In the genomic region with DNA sequence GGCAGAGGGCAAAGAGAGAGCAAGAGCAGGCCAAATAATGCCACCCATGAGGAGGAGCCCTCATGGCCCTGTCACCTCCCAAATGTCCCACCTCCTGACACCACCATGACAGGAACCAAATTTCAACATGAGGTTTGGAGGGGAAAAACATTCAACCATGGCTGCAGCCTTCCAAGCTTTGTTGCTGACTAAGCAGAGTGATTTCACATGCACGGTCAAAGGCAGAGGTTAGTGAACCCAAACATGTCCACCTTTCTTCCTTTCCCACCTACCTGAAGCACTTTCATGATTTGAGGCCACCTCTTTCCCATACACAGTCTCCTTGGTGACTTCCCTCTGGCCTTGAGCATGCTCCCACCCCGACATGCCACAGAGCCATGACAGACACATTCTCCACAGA, we compare ENCODE assay signal across 24 cellular contexts.
DNase-seq lines count a peak whose midpoint lies in the region; ATAC-seq, FAIRE-seq and TF ChIP-seq lines count a peak whose summit lies in the region.
"Had no signal": no experiment of that assay in that cellular context is flagged by ENCODE, and none has a peak within 500 bp of the region (broad histone marks: within the 10 kb centered on the region; RNA-seq: fewer than 3 reads in every experiment).

No MANE protein-coding gene starts in this region.

- CTCF ChIA-PET in A549 (lab: Yijun Ruan, JAX) (interaction anchor here (1.3 kb wide), 1 partner anchor 235 kb away, joined by 3 read pairs; a partner anchor contains a TSS), K562 (lab: Yijun Ruan, JAX; ENCODE audit: low intra/inter-chr PET ratio) (no interaction called here)

- no peak overlapping the region for H3K56ac ChIP-seq in H9 (ENCODE audit: insufficient read length, low read depth, low read length)

- no peak overlapping the region for H2AK5ac ChIP-seq in H9 (ENCODE audit: insufficient read length, low read length)

- no peak overlapping the region for H3K18ac ChIP-seq in H9 (ENCODE audit: insufficient read length, low read depth, low read length)

- TF ChIP-seq EP300 in A549 (IDR thresholded peaks at IDR 0.05), result no peak
- no peak for TF ChIP-seq EP300 in K562 (IDR thresholded peaks at IDR 0.05; ENCODE audit: low read length)

- H2BK12ac ChIP-seq in H9 (ENCODE audit: insufficient read length, low read depth, low read length), result no peak overlapping the region

- TF ChIP-seq RAD21 in A549 (conservative IDR thresholded peaks at IDR 0.05 in 1 of 2, IDR thresholded peaks at IDR 0.05 in 1 of 2), result no peak
- no peak for TF ChIP-seq RAD21 in K562 (CRISPR knock-in tag; conservative IDR thresholded peaks at IDR 0.05 in 1 of 2, IDR thresholded peaks at IDR 0.05 in 1 of 2)

- no peak overlapping the region for H3K23ac ChIP-seq in H9 (ENCODE audit: insufficient read length, low read depth, low read length)

- no peak overlapping the region for H3K9ac ChIP-seq in H9 (ENCODE audit: extremely low read depth, insufficient read length, low read length)
- H3K9ac ChIP-seq in K562 (ENCODE audit: insufficient read depth in 1 of 2, low read depth in 2 of 2, low read length in 2 of 2), result no peak overlapping the region
- no peak overlapping the region for H3K9ac ChIP-seq in neural progenitor cell
- H3K9ac ChIP-seq: BLaER1 treated with 17β-estradiol and CSF1 and Interleukin-3, amounts not matched to agents 10 nM and 100 nM had no signal

- 83% methylated on average over 2 of the region's 2 CpGs for WGBS in A549 (ENCODE audit: missing lambda C conversion rate)
- WGBS in H9 (ENCODE audit: extremely low coverage, insufficient read length, low lambda C conversion rate), result no CpG with 5 or more reads among the region's 2 CpGs
- 5% methylated on average over 2 of the region's 2 CpGs for WGBS in K562 (ENCODE audit: insufficient coverage, low coverage, missing lambda C conversion rate)

- no peak overlapping the region for H2BK15ac ChIP-seq in H9 (ENCODE audit: low read depth, low read length)

- H3K4me1 Mint-ChIP-seq in H9 (peaks cover 4 to 7% of the 10 kb centered on the region in 2 experiments), neural progenitor cell (peaks cover 16% of the 10 kb centered on the region)
- H3K4me1 Mint-ChIP-seq in activated T-helper 17 cell treated with anti-CD3 and anti-CD28 coated beads, Interleukin-2, amount 50 U/mL, for 72 hours, result no peaks in the 10 kb centered on the region
- H3K4me1 Mint-ChIP-seq: B cell had no signal

- TF ChIP-seq CTCF in A549 (IDR thresholded peaks at IDR 0.05), result no peak
- no peak for TF ChIP-seq CTCF in H9 (conservative IDR thresholded peaks at IDR 0.05)
- no peak for TF ChIP-seq CTCF in K562 (IDR thresholded peaks at IDR 0.05 in 2 of 3, conservative IDR thresholded peaks at IDR 0.05 in 1 of 3; ENCODE audit: insufficient read depth in 2 of 3, low read depth in 1 of 3, low read length in 3 of 3)
- no peak for TF ChIP-seq CTCF in neural progenitor cell (IDR thresholded peaks at IDR 0.05)
- TF ChIP-seq CTCF in omental fat pad (IDR thresholded peaks at IDR 0.05), result no peak

- no TSS peak for BruUV-seq in K562 (replicated peaks; lab: Mats Ljungman, UMichigan)

- no peak overlapping the region for H2BK120ac ChIP-seq in H9 (ENCODE audit: low read depth, low read length, poor library complexity, severe bottlenecking)

- H3K36me3 ChIP-seq in K562 (ENCODE audit: control insufficient read depth, insufficient read depth, low read length) (no peaks in the 10 kb centered on the region), neural progenitor cell (no peaks in the 10 kb centered on the region)
- H3K36me3 ChIP-seq: BLaER1 treated with 17β-estradiol and CSF1 and Interleukin-3, amounts not matched to agents 10 nM and 100 nM had no signal

- H3K27ac Mint-ChIP-seq in H9 (no peak overlapping the region), neural progenitor cell (peak overlapping the region; percentile 70)
- H3K27ac Mint-ChIP-seq in activated T-helper 17 cell treated with anti-CD3 and anti-CD28 coated beads, Interleukin-2, amount 50 U/mL, for 72 hours, result no peak overlapping the region
- H3K27ac Mint-ChIP-seq: B cell; CD4-positive, alpha-beta T cell; CD8-positive, alpha-beta T cell had no signal

- no peak overlapping the region for H3K27ac ChIP-seq in A549
- no peak overlapping the region for H3K27ac ChIP-seq in H9 (ENCODE audit: insufficient read length, low read depth, low read length)
- no peak overlapping the region for H3K27ac ChIP-seq in K562 (ENCODE audit: extremely low read depth, low read depth, low read length)
- no peak overlapping the region for H3K27ac ChIP-seq in neural progenitor cell
- H3K27ac ChIP-seq: BLaER1 treated with 17β-estradiol and CSF1 and Interleukin-3, amounts not matched to agents 10 nM and 100 nM; C4-2B had no signal

- H3K27me3 ChIP-seq in H9 (ENCODE audit: insufficient read depth, low read length), result no peaks in the 10 kb centered on the region
- H3K27me3 ChIP-seq in K562 (ENCODE audit: control insufficient read depth in 2 of 2, insufficient read depth in 2 of 2, low read length in 2 of 2), result peaks cover 12 to 20% of the 10 kb centered on the region in 2 experiments; a peak in 3 of 5 replicates
- no peaks in the 10 kb centered on the region for H3K27me3 ChIP-seq in neural progenitor cell
- H3K27me3 ChIP-seq: BLaER1 treated with 17β-estradiol and CSF1 and Interleukin-3, amounts not matched to agents 10 nM and 100 nM had no signal

- no peak overlapping the region for H3K4ac ChIP-seq in H9 (ENCODE audit: low read depth, low read length)

- no peaks in the 10 kb centered on the region; a peak in 1 of 7 replicates for H3K36me3 Mint-ChIP-seq in H9 (ENCODE audit: insufficient read depth in 1 of 3, low read depth in 3 of 3)
- H3K36me3 Mint-ChIP-seq in neural progenitor cell, result peaks cover 11% of the 10 kb centered on the region
- no peaks in the 10 kb centered on the region for H3K36me3 Mint-ChIP-seq in activated T-helper 17 cell treated with anti-CD3 and anti-CD28 coated beads, Interleukin-2, amount 50 U/mL, for 72 hours (ENCODE audit: low read depth)
- H3K36me3 Mint-ChIP-seq: CD8-positive, alpha-beta T cell had no signal

- H2AFZ ChIP-seq in H9 (ENCODE audit: low read length) (no peak overlapping the region), K562 (ENCODE audit: low read depth, low read length) (no peak overlapping the region), neural progenitor cell (replicated peaks) (no peak overlapping the region)

- H3K4me1 ChIP-seq in A549 (no peaks in the 10 kb centered on the region), H9 (ENCODE audit: insufficient read depth, low read length) (no peaks in the 10 kb centered on the region), K562 (replicated peaks in 1 of 2; ENCODE audit: control insufficient read depth in 2 of 2, insufficient read depth in 2 of 2, low read length in 2 of 2) (no peaks in the 10 kb centered on the region), neural progenitor cell (no peaks in the 10 kb centered on the region)
- H3K4me1 ChIP-seq: BLaER1 treated with 17β-estradiol and CSF1 and Interleukin-3, amounts not matched to agents 10 nM and 100 nM; Caco-2 had no signal

- no peak overlapping the region for H4K5ac ChIP-seq in H9 (ENCODE audit: insufficient read length, low read depth, low read length)

- H3K9me3 ChIP-seq in A549 (no peaks in the 10 kb centered on the region), H9 (ENCODE audit: control insufficient read depth, low read depth, low read length) (no peaks in the 10 kb centered on the region), K562 (replicated peaks; ENCODE audit: control insufficient read depth, insufficient read depth, low read depth, low read length) (no peaks in the 10 kb centered on the region), neural progenitor cell (ENCODE audit: low read depth) (no peaks in the 10 kb centered on the region)
- H3K9me3 ChIP-seq: Caco-2 had no signal

- H3K4me3 Mint-ChIP-seq in H9, result no peak overlapping the region
- no peak overlapping the region for H3K4me3 Mint-ChIP-seq in neural progenitor cell
- H3K4me3 Mint-ChIP-seq in activated T-helper 17 cell treated with anti-CD3 and anti-CD28 coated beads, Interleukin-2, amount 50 U/mL, for 72 hours, result no peak overlapping the region
- H3K4me3 Mint-ChIP-seq: B cell; CD4-positive, alpha-beta T cell; CD8-positive, alpha-beta T cell had no signal

- no peak overlapping the region for H3K4me2 ChIP-seq in A549
- no peak overlapping the region for H3K4me2 ChIP-seq in H9 (ENCODE audit: insufficient read depth, insufficient read length, low read length)
- H3K4me2 ChIP-seq in K562 (ENCODE audit: insufficient read depth, low read length), result no peak overlapping the region
- no peak overlapping the region for H3K4me2 ChIP-seq in neural progenitor cell
- H3K4me2 ChIP-seq: BLaER1 treated with 17β-estradiol and CSF1 and Interleukin-3, amounts not matched to agents 10 nM and 100 nM had no signal

- intact Hi-C loops in K562 (cut with micrococcal nuclease), result no loop called here

- H4K20me1 ChIP-seq in H9 (ENCODE audit: control insufficient read depth, insufficient read depth, insufficient read length), result no peaks in the 10 kb centered on the region
- no peaks in the 10 kb centered on the region for H4K20me1 ChIP-seq in K562 (replicated peaks; ENCODE audit: control insufficient read depth, insufficient read depth, low read length)
- no peaks in the 10 kb centered on the region for H4K20me1 ChIP-seq in neural progenitor cell (ENCODE audit: low read depth)
- H4K20me1 ChIP-seq: BLaER1 treated with 17β-estradiol and CSF1 and Interleukin-3, amounts not matched to agents 10 nM and 100 nM had no signal

- no peaks in the 10 kb centered on the region for H3K9me1 ChIP-seq in K562 (ENCODE audit: control insufficient read depth, insufficient read depth, low read length)

- H4K8ac ChIP-seq in H9 (replicated peaks; ENCODE audit: insufficient read length, low read depth, low read length), result no peak overlapping the region

- no peak overlapping the region for H3K4me3 ChIP-seq in A549
- no peak overlapping the region for H3K4me3 ChIP-seq in K562
- H3K4me3 ChIP-seq in neural progenitor cell, result no peak overlapping the region
- H3K4me3 ChIP-seq: BLaER1 treated with 17β-estradiol and CSF1 and Interleukin-3, amounts not matched to agents 10 nM and 100 nM had no signal

- TF ChIP-seq POLR2A in A549 (IDR thresholded peaks at IDR 0.05; ENCODE audit: low read length), result no peak
- no peak for TF ChIP-seq POLR2A in K562 (conservative IDR thresholded peaks at IDR 0.05)
- no peak for TF ChIP-seq POLR2A in GM12891 (IDR thresholded peaks at IDR 0.05; ENCODE audit: low read depth, low read length)

- H2BK20ac ChIP-seq in H9 (ENCODE audit: low read depth, low read length, poor library complexity, severe bottlenecking), result no peak overlapping the region

- FAIRE-seq in A549 (lab: Jason Lieb, UNC), result no peak
- FAIRE-seq in K562 (lab: Jason Lieb, UNC), result no peak
- FAIRE-seq in GM12891 (lab: Jason Lieb, UNC), result no peak
- FAIRE-seq: A204.1, D721Med, G401.6, GM12892, GM18507 had no signal

- H3K79me2 ChIP-seq in H9 (ENCODE audit: insufficient read depth, low read length), result no peaks in the 10 kb centered on the region
- no peaks in the 10 kb centered on the region for H3K79me2 ChIP-seq in K562 (ENCODE audit: control insufficient read depth, insufficient read depth, low read length)
- no peaks in the 10 kb centered on the region for H3K79me2 ChIP-seq in neural progenitor cell (ENCODE audit: low read depth)

- no peaks in the 10 kb centered on the region for H3K79me1 ChIP-seq in H9 (ENCODE audit: insufficient read depth, low read depth, low read length, poor library complexity, severe bottlenecking)

- H3K9me3 Mint-ChIP-seq in H9 (no peaks in the 10 kb centered on the region), neural progenitor cell (no peaks in the 10 kb centered on the region)
- no peaks in the 10 kb centered on the region for H3K9me3 Mint-ChIP-seq in activated T-helper 17 cell treated with anti-CD3 and anti-CD28 coated beads, Interleukin-2, amount 50 U/mL, for 72 hours
- H3K9me3 Mint-ChIP-seq: CD4-positive, alpha-beta T cell; CD8-positive, alpha-beta T cell had no signal

- no peaks in the 10 kb centered on the region for H3K23me2 ChIP-seq in H9 (ENCODE audit: insufficient read length, low read depth, low read length, poor library complexity, severe bottlenecking)

- H3K27me3 Mint-ChIP-seq in H9 (ENCODE audit: low read depth), result no peaks in the 10 kb centered on the region
- no peaks in the 10 kb centered on the region for H3K27me3 Mint-ChIP-seq in neural progenitor cell (ENCODE audit: insufficient read depth, low read depth)
- peaks cover 4% of the 10 kb centered on the region for H3K27me3 Mint-ChIP-seq in activated T-helper 17 cell treated with anti-CD3 and anti-CD28 coated beads, Interleukin-2, amount 50 U/mL, for 72 hours

- in situ Hi-C loops in K562 (cut with MboI), result no loop called here

- H4K91ac ChIP-seq in H9 (ENCODE audit: insufficient read length, low read depth, low read length), result no peak overlapping the region

- POLR2A ChIA-PET in A549 (lab: Yijun Ruan, JAX) (no interaction called here), K562 (lab: Yijun Ruan, JAX) (interaction anchor here (0.7 kb wide), 1 partner anchor 26 kb away, joined by 3 read pairs; no protein-coding TSS in a partner anchor)

- ATAC-seq in A549 (no peak), K562 (no peak), omental fat pad (ENCODE audit: low FRiP score) (no peak)
- no peak for ATAC-seq in activated T-helper 17 cell treated with anti-CD3 and anti-CD28 coated beads, Interleukin-2, amount 50 U/mL, for 72 hours (replicated peaks)
- ATAC-seq: CD8-positive, alpha-beta T cell had no signal

- no peak overlapping the region for H2BK5ac ChIP-seq in H9 (ENCODE audit: insufficient read length, low read length)

- 0 out of 2 replicates have a peak overlapping the region, but pooled peaks have one; percentile 28 for H3K14ac ChIP-seq in H9 (ENCODE audit: insufficient read depth, low read length)

- DNase-seq in A549 (ENCODE audit: low read depth in 1 of 2, low spot score in 1 of 2) (no peak), H9 (no peak), K562 (ENCODE audit: extremely low read depth in 1 of 4, low spot score in 3 of 4) (no peak), neural progenitor cell (ENCODE audit: low spot score) (no peak), GM12891 (ENCODE audit: insufficient read length, low spot score) (no peak), NCI-H748 treated with DMSO at 0.1 percent for 48 hours (lab: John Stamatoyannopoulos, UW) (no peak), omental fat pad (ENCODE audit: low spot score) (no peak)
- DNase-seq: 8988T; AML-193; Caco-2; Calu3; CD4-positive, alpha-beta T cell; CD8-positive, alpha-beta T cell; DMS79 treated with DMSO at 0.1 percent for 48 hours; GF-D8 had no signal

- no peak overlapping the region for H3T11ph ChIP-seq in H9 (ENCODE audit: low read length)

- no peaks in the 10 kb centered on the region for H3F3A ChIP-seq in neural progenitor cell (ENCODE audit: low read depth)
